In genomic region chr1:158146165-158146564, GRCh38 we compare ENCODE assay signal across 15 cellular contexts. TPM values are rescaled to one million over a fixed set of nuclear protein-coding genes. Genes with fewer than 3 reads are reported as not detected.
A peak's percentile ranks its signal among the peaks of the same experiment; 100 is the strongest.
DNase-seq lines count a peak whose midpoint lies in the region; ATAC-seq, FAIRE-seq and TF ChIP-seq lines count a peak whose summit lies in the region.
"Had no signal": no experiment of that assay in that cellular context is flagged by ENCODE, and none has a peak within 500 bp of the region (broad histone marks: within the 10 kb centered on the region; RNA-seq: fewer than 3 reads in every experiment).

No MANE protein-coding gene starts in this region.

- TF ChIP-seq RAD21 in A549 (conservative IDR thresholded peaks at IDR 0.05 in 1 of 2, IDR thresholded peaks at IDR 0.05 in 1 of 2) = no peak

- H3K27ac ChIP-seq in A549 = peak overlapping the region; percentile 1 to 54; a peak in 3 of 6 replicates
- no peak overlapping the region for H3K27ac ChIP-seq in brain microvascular endothelial cell
- peak overlapping the region; percentile 93 for H3K27ac ChIP-seq in foreskin keratinocyte

- WGBS in A549 (ENCODE audit: missing lambda C conversion rate) = 45% methylated on average over 6 of the region's 6 CpGs

- H3K27me3 ChIP-seq in brain microvascular endothelial cell (replicated peaks) = no peaks in the 10 kb centered on the region
- H3K27me3 ChIP-seq in foreskin keratinocyte = no peaks in the 10 kb centered on the region

- H3K4me3 ChIP-seq in A549 (no peak overlapping the region), brain microvascular endothelial cell (ENCODE audit: low read depth, low read length) (no peak overlapping the region)

- intact Hi-C loops in posterior vena cava (cut with DNase I) = no loop called here

- no peak for TF ChIP-seq CTCF in A549 (IDR thresholded peaks at IDR 0.05)
- no peak for TF ChIP-seq CTCF in brain microvascular endothelial cell (IDR thresholded peaks at IDR 0.05; ENCODE audit: low read depth, low read length, missing control alignments)
- TF ChIP-seq CTCF in foreskin keratinocyte (conservative IDR thresholded peaks at IDR 0.05) = no peak

- no peak for TF ChIP-seq EP300 in A549 (IDR thresholded peaks at IDR 0.05)

- no peak for TF ChIP-seq POLR2A in A549 (IDR thresholded peaks at IDR 0.05; ENCODE audit: low read length)

- peak in 1 of 2 experiments; percentile 23 for DNase-seq in A549 (ENCODE audit: low read depth in 1 of 2, low spot score in 1 of 2)
- peak; percentile 93 for DNase-seq in HT1080 (ENCODE audit: low read depth)
- DNase-seq in brain microvascular endothelial cell = peak; percentile 55
- peak; percentile 92 to 97 for DNase-seq in foreskin keratinocyte
- DNase-seq in activated CD8-positive, alpha-beta memory T cell treated with anti-CD3 and anti-CD28 coated beads for 24 hours = no peak
- no peak for DNase-seq in GOT3 (lab: John Stamatoyannopoulos, UW)
- DNase-seq in posterior vena cava (ENCODE audit: low spot score) = no peak
- DNase-seq: activated CD4-positive, CD25-positive, alpha-beta regulatory T cell; activated CD8-positive, alpha-beta memory T cell treated with anti-CD3 and anti-CD28 coated beads, Interleukin-2, amount 50 U/mL, for 4 hours; activated naive CD4-positive, alpha-beta T cell treated with anti-CD3 and anti-CD28 coated beads for 36 hours; NCI-H2171 had no signal

- peaks cover 17% of the 10 kb centered on the region; the same call in 1 of the 3 replicates for H3K4me1 ChIP-seq in A549
- H3K4me1 ChIP-seq in foreskin keratinocyte = peaks cover 20% of the 10 kb centered on the region

- peak overlapping the region; percentile 16; the same call in 1 of the 3 replicates for H3K4me2 ChIP-seq in A549

- no peaks in the 10 kb centered on the region for H3K36me3 ChIP-seq in brain microvascular endothelial cell (replicated peaks)

- no peak for FAIRE-seq in A549 (lab: Jason Lieb, UNC)
- FAIRE-seq: colon, D721Med had no signal

- ATAC-seq in A549 (no peak), foreskin keratinocyte (peak; percentile 85), HG02852 (IDR thresholded peaks at IDR 0.05; ENCODE audit: unreplicated experiment) (no peak)

- in situ Hi-C loops in brain microvascular endothelial cell (cut with HindIII; ENCODE audit: low pct_ligation_motif_present, low sequenced_read_pairs) = no loop called here

- POLR2A ChIA-PET in A549 (lab: Yijun Ruan, JAX) = no interaction called here

- peaks cover 5% of the 10 kb centered on the region; the same call in 1 of the 3 replicates for H3K9me3 ChIP-seq in A549

- CTCF ChIA-PET in A549 (lab: Yijun Ruan, JAX) = interaction anchor here (1.8 to 2.0 kb wide), 2 partner anchors 21 to 182 kb away, joined by 7 to 9 read pairs; no protein-coding TSS in a partner anchor

TF ChIP-seq in A549, 52 proteins besides CTCF, POLR2A, EP300 and RAD21:
- TF ChIP-seq CEBPB (IDR thresholded peaks at IDR 0.05) (0 out of 4 replicates have a peak, but pooled peaks of 1 of the 2 experiments have one; percentile 25), MAX (IDR thresholded peaks at IDR 0.05) (no peak), FOSL2 (IDR thresholded peaks at IDR 0.05) (no peak), FOSL2 (CRISPR knock-in tag; IDR thresholded peaks at IDR 0.05) (peak; percentile 16; the same call in 1 of the 2 replicates)

RNA-seq across cellular contexts. Expression of gene CD1D, which starts 34.5 kb away (rescaled TPM):
- polyA plus RNA-seq in A549 (2011; rRNA removed) (not detected in 2 replicates), A549 (2017; fragmentation: RNase III; extraction: RNeasy Plus Mini Kit Qiagen cat#74134 plus additional on column Dnase treatment) (0.04 to 0.08 TPM in 2 of 3 replicates, not detected in the other), foreskin keratinocyte (3.7 and 3.8 TPM in 2 replicates)
- polyA plus RNA-seq in A549 (2012; cell fraction: cytosol; rRNA removed) = 0.01 TPM in 1 of 2 replicates, not detected in the other
- 0.05 and 0.06 TPM in 2 replicates for polyA plus RNA-seq in A549 (2012; cell fraction: nucleus; rRNA removed)
- polyA minus RNA-seq in A549 (2011; rRNA and poly(A)+ RNA removed) = not detected in 2 replicates
- total RNA-seq in HT1080 (2014; rRNA removed; shearing (Covaris generic)) = 0.69 and 0.73 TPM in 2 replicates
- polyA plus RNA-seq in HT1080 (2015; cell fraction: cytosol; rRNA removed) = 0.07 and 0.17 TPM in 2 replicates
- 0.16 and 0.18 TPM in 2 replicates for polyA plus RNA-seq in HT1080 (2015; cell fraction: nucleus; rRNA removed)
- total RNA-seq in foreskin keratinocyte (3.9 and 5.1 TPM in 2 replicates), posterior vena cava (1 to 10 TPM; 1.4 to 2.4 TPM)
- total RNA-seq: activated naive CD4-positive, alpha-beta T cell treated with anti-CD3 and anti-CD28 coated beads for 36 hours; osteoblast had no signal

Comparison
In these comparisons a context has a peak if more than half of its experiments do, and no peak if none do; other contexts are left out.
1. DNase-seq: peak in HT1080 (single experiment), brain microvascular endothelial cell (single experiment) and foreskin keratinocyte (2 of 2); none in activated CD8-positive, alpha-beta memory T cell treated with anti-CD3 and anti-CD28 coated beads for 24 hours (single experiment), GOT3 (single experiment) and posterior vena cava (single experiment).